ENCODE assay signal across 9 cellular contexts in genomic region chr19:3154447-3154846, GRCh38. TPM values are rescaled to one million over a fixed set of nuclear protein-coding genes. Genes with fewer than 3 reads are reported as not detected.
DNase-seq lines count a peak whose midpoint lies in the region; ATAC-seq, FAIRE-seq and TF ChIP-seq lines count a peak whose summit lies in the region.
"Not testable (repeated sequence)": the region's sequence is repeated elsewhere in the genome, so short reads cannot be mapped to it uniquely, and the experiment has no call there.
"Had no signal": no experiment of that assay in that cellular context is flagged by ENCODE, and none has a peak within 500 bp of the region (broad histone marks: within the 10 kb centered on the region; RNA-seq: fewer than 3 reads in every experiment).

No MANE protein-coding gene starts in this region.

- POLR2A ChIA-PET in CD4-positive, alpha-beta T cell (lab: Charles Lee): not testable (repeated sequence)

- H3K4me3 Mint-ChIP-seq in CD4-positive, alpha-beta T cell: peak overlapping the region; percentile 52
- H3K4me3 Mint-ChIP-seq in astrocyte (ENCODE audit: unreplicated experiment): not testable (repeated sequence)

- H3K27ac ChIP-seq in CD4-positive, alpha-beta T cell (ENCODE audit: low read depth, low read length): peak overlapping the region; percentile 27
- H3K27ac ChIP-seq in GM23248 (peak overlapping the region; percentile 88), Peyer's patch (peak overlapping the region in 3 of 4 donors; percentile 26 to 73 (median 29)), astrocyte (ENCODE audit: low read depth, low read length) (peak overlapping the region; percentile 86), esophagus squamous epithelium (peak overlapping the region in 3 of 4 donors; percentile 16 to 86 (median 34)), lung (ENCODE audit: low read depth in 1 of 2, low read length in 1 of 2) (peak overlapping the region; percentile 60 to 89)

- TF ChIP-seq POLR2A in Peyer's patch (IDR thresholded peaks at IDR 0.05); esophagus squamous epithelium (IDR thresholded peaks at IDR 0.05): not testable (repeated sequence)

- not testable (repeated sequence) for H3K4me1 ChIP-seq in GM23248 (ENCODE audit: insufficient read depth); Peyer's patch; astrocyte (ENCODE audit: insufficient read depth, low read length); lung (ENCODE audit: control insufficient read depth in 2 of 2, insufficient read depth in 2 of 2, low read length in 2 of 2)
- peaks cover 8 to 17% (median 12%) of the 10 kb centered on the region in 3 donors for H3K4me1 ChIP-seq in esophagus squamous epithelium
- H3K4me1 ChIP-seq in skeletal muscle satellite cell (ENCODE audit: control insufficient read depth, insufficient read depth, low read length): peaks cover 12% of the 10 kb centered on the region

- CTCF ChIA-PET in CD4-positive, alpha-beta T cell (lab: Charles Lee): not testable (repeated sequence)

- not testable (repeated sequence) for H3K79me2 ChIP-seq in GM23248 (ENCODE audit: insufficient read depth); astrocyte (ENCODE audit: insufficient read depth, low read length)

- H3K4me2 ChIP-seq in GM23248 (ENCODE audit: unreplicated experiment) (peak overlapping the region; percentile 30), astrocyte (ENCODE audit: low read length) (peak overlapping the region; percentile 66), skeletal muscle satellite cell (ENCODE audit: low read length) (peak overlapping the region; percentile 57)

- H2AFZ ChIP-seq in GM23248: peak overlapping the region; percentile 51; the same call in 1 of the 2 replicates
- not testable (repeated sequence) for H2AFZ ChIP-seq in astrocyte (ENCODE audit: low read depth, low read length)

- H3K4me1 Mint-ChIP-seq in CD4-positive, alpha-beta T cell (ENCODE audit: low read depth); astrocyte (ENCODE audit: low read depth, unreplicated experiment): not testable (repeated sequence)

- H3F3A ChIP-seq in GM23248 (ENCODE audit: insufficient read depth): not testable (repeated sequence)

- ATAC-seq in CD4-positive, alpha-beta T cell (ENCODE audit: poor library complexity); lung (ENCODE audit: insufficient read depth, low FRiP score): not testable (repeated sequence)

- not testable (repeated sequence) for H3K9me3 Mint-ChIP-seq in CD4-positive, alpha-beta T cell; astrocyte (ENCODE audit: unreplicated experiment)

- not testable (repeated sequence) for H3K36me3 ChIP-seq in GM23248 (ENCODE audit: low read depth); Peyer's patch; astrocyte (ENCODE audit: insufficient read depth, low read length); skeletal muscle satellite cell (ENCODE audit: insufficient read depth, low read length)
- H3K36me3 ChIP-seq in esophagus squamous epithelium (peaks cover 0 to 86% (median 20%) of the 10 kb centered on the region in 3 donors), lung (ENCODE audit: control insufficient read depth in 2 of 2, insufficient read depth in 2 of 2, low read length in 2 of 2) (peaks cover 0 to 18% of the 10 kb centered on the region in 2 donors)

- not testable (repeated sequence) for H4K20me1 ChIP-seq in GM23248 (ENCODE audit: insufficient read depth); astrocyte (ENCODE audit: insufficient read depth, low read length)

- DNase-seq in CD4-positive, alpha-beta T cell; GM23248; Peyer's patch; astrocyte (ENCODE audit: low read depth); esophagus squamous epithelium (lab: John Stamatoyannopoulos, UW); lung (ENCODE audit: low spot score): not testable (repeated sequence)

- peak; percentile 69 for FAIRE-seq in astrocyte (lab: Jason Lieb, UNC)

- not testable (repeated sequence) for H3K4me3 ChIP-seq in GM23248; Peyer's patch; skeletal muscle satellite cell (ENCODE audit: low read length)
- H3K4me3 ChIP-seq in astrocyte (ENCODE audit: insufficient read depth, low read depth, low read length) (peak overlapping the region; percentile 22), esophagus squamous epithelium (peak overlapping the region in 1 of 4 donors; percentile 34), lung (peak overlapping the region; percentile 42)

- intact Hi-C loops in CD4-positive, alpha-beta T cell (cut with DNase I, micrococcal nuclease); esophagus squamous epithelium (cut with DNase I): not testable (repeated sequence)

- H3K9me3 ChIP-seq in CD4-positive, alpha-beta T cell (ENCODE audit: control insufficient read depth, low read length); GM23248 (ENCODE audit: low read depth); Peyer's patch; astrocyte (ENCODE audit: insufficient read depth, low read depth, low read length); esophagus squamous epithelium; lung (ENCODE audit: control insufficient read depth in 2 of 2, insufficient read depth in 1 of 2, low read length in 1 of 2); skeletal muscle satellite cell (replicated peaks; ENCODE audit: low read length): not testable (repeated sequence)

- peak overlapping the region; percentile 87 for H3K27ac Mint-ChIP-seq in CD4-positive, alpha-beta T cell
- peak overlapping the region; percentile 84 for H3K27ac Mint-ChIP-seq in astrocyte (ENCODE audit: unreplicated experiment)

- not testable (repeated sequence) for H3K9me2 ChIP-seq in GM23248 (ENCODE audit: insufficient read depth)

- 98 to 100% methylated on average over 3 of the region's 3 CpGs for WGBS in GM23248 (ENCODE audit: low coverage in 1 of 2, low lambda C conversion rate in 2 of 2, missing lambda C conversion rate in 2 of 2), 2 experiments
- WGBS in esophagus squamous epithelium, 2 donors: 76 to 83% methylated on average over 3 of the region's 3 CpGs
- 94 to 97% methylated on average over 3 of the region's 3 CpGs for WGBS in lung, 2 donors

- in situ Hi-C loops in GM23248 (cut with MboI): not testable (repeated sequence)

- not testable (repeated sequence) for H3K27me3 Mint-ChIP-seq in CD4-positive, alpha-beta T cell
- H3K27me3 Mint-ChIP-seq in astrocyte (ENCODE audit: low read depth, unreplicated experiment): peaks cover 17% of the 10 kb centered on the region

- not testable (repeated sequence) for H3K27me3 ChIP-seq in CD4-positive, alpha-beta T cell (ENCODE audit: control insufficient read depth, insufficient read depth, low read length); GM23248 (replicated peaks; ENCODE audit: insufficient read depth); Peyer's patch; astrocyte (ENCODE audit: insufficient read depth, low read length); esophagus squamous epithelium; lung (ENCODE audit: control insufficient read depth, insufficient read depth); skeletal muscle satellite cell (ENCODE audit: control insufficient read depth, insufficient read depth, low read length)

- not testable (repeated sequence) for TF ChIP-seq CTCF in CD4-positive, alpha-beta T cell (IDR thresholded peaks at IDR 0.05); Peyer's patch (IDR thresholded peaks at IDR 0.05); astrocyte (IDR thresholded peaks at IDR 0.05; ENCODE audit: insufficient read depth, low read depth, low read length); esophagus squamous epithelium (IDR thresholded peaks at IDR 0.05); lung (IDR thresholded peaks at IDR 0.05; ENCODE audit: control extremely low read depth, extremely low read depth)

- H3K9ac ChIP-seq in GM23248: peak overlapping the region; percentile 75
- peak overlapping the region; percentile 69 for H3K9ac ChIP-seq in astrocyte (ENCODE audit: low read length)
- H3K9ac ChIP-seq in skeletal muscle satellite cell (ENCODE audit: low read depth, low read length): peak overlapping the region; percentile 42

- H3K36me3 Mint-ChIP-seq in CD4-positive, alpha-beta T cell (ENCODE audit: low read depth); astrocyte (ENCODE audit: low read depth, unreplicated experiment): not testable (repeated sequence)

RNA-seq across cellular contexts. Expression of gene GNA15, which starts 18.6 kb away (rescaled TPM):
- total RNA-seq in CD4-positive, alpha-beta T cell: 10 to 100 TPM; 12.1 to 14.9 TPM
- total RNA-seq in GM23248 (2014; rRNA removed; shearing (Covaris generic)): not detected in 2 replicates
- not detected in 2 replicates for polyA plus RNA-seq in GM23248 (2016; fragmentation: Nextera tagmentation; extraction: Ambion mirVana)
- total RNA-seq in Peyer's patch: 10 to 100 TPM in 1 of 4 donors, 1 to 10 TPM in 2, not detected in 1; 1.2 to 12.4 (median 1.5) TPM
- not detected in 2 replicates for total RNA-seq in astrocyte
- total RNA-seq in esophagus squamous epithelium: 100 to 1,000 TPM in 3 of 4 donors, 10 to 100 TPM in 1; 72.7 to 186 (median 132) TPM
- 10 to 100 TPM; 18.6 to 36.0 TPM for total RNA-seq in lung
- 10 to 100 TPM; 21.5 to 65.4 TPM for polyA plus RNA-seq in lung
- not detected in 2 replicates for total RNA-seq in skeletal muscle satellite cell (2012; rRNA removed)
- total RNA-seq: progenitor cell of endocrine pancreas had no signal

RNA-seq across cellular contexts. Expression of gene S1PR4, which starts 24.1 kb away (rescaled TPM):
- 10 to 100 TPM; 70.2 to 73.7 TPM for total RNA-seq in CD4-positive, alpha-beta T cell
- not detected in 2 replicates for total RNA-seq in GM23248 (2014; rRNA removed; shearing (Covaris generic))
- polyA plus RNA-seq in GM23248 (2016; fragmentation: Nextera tagmentation; extraction: Ambion mirVana) (not detected in 2 replicates), lung (10 to 100 TPM; 14.7 to 40.5 TPM)
- total RNA-seq in Peyer's patch (1 to 10 TPM; 1.6 to 9.9 (median 2.5) TPM), astrocyte (not detected in 2 replicates), esophagus squamous epithelium (1 to 10 TPM in 3 of 4 donors, under 1 TPM in 1; 0.53 to 4.2 (median 1.9) TPM), lung (10 to 100 TPM in 1 of 2 donors, 1 to 10 TPM in 1; 7.3 to 18.8 TPM)
- total RNA-seq in skeletal muscle satellite cell (2012; rRNA removed): not detected in 2 replicates
- total RNA-seq: epithelial cell of proximal tubule, progenitor cell of endocrine pancreas had no signal

RNA-seq across cellular contexts. Expression of gene NCLN, which starts 31.3 kb away (rescaled TPM):
- 10 to 100 TPM; 49.6 to 51.9 TPM for total RNA-seq in CD4-positive, alpha-beta T cell
- 73.0 and 76.5 TPM in 2 replicates for total RNA-seq in GM23248 (2014; rRNA removed; shearing (Covaris generic))
- polyA plus RNA-seq in GM23248 (2016; fragmentation: Nextera tagmentation; extraction: Ambion mirVana) (84.8 and 91.3 TPM in 2 replicates), lung (10 to 100 TPM; 54.3 to 71.9 TPM)
- total RNA-seq in Peyer's patch (100 to 1,000 TPM in 3 of 4 donors, 10 to 100 TPM in 1; 84.2 to 126 (median 117) TPM), astrocyte (95.8 and 97.3 TPM in 2 replicates), esophagus squamous epithelium (10 to 100 TPM; 27.3 to 59.6 (median 40.8) TPM), lung (100 to 1,000 TPM in 1 of 2 donors, 10 to 100 TPM in 1; 24.8 to 117 TPM)
- 76.8 and 97.6 TPM in 2 replicates for total RNA-seq in skeletal muscle satellite cell (2012; rRNA removed)

Comparison
In these comparisons a context has a peak if more than half of its experiments do, and no peak if none do; other contexts are left out.
1. H3K27ac ChIP-seq: peak in every context shown above with its lines; median percentile 88 in GM23248; 86 in astrocyte; 74 in lung; 34 in esophagus squamous epithelium; 29 in Peyer's patch; 27 in CD4-positive, alpha-beta T cell.